20 cellular contexts compared by ENCODE assay signal in the genomic region with DNA sequence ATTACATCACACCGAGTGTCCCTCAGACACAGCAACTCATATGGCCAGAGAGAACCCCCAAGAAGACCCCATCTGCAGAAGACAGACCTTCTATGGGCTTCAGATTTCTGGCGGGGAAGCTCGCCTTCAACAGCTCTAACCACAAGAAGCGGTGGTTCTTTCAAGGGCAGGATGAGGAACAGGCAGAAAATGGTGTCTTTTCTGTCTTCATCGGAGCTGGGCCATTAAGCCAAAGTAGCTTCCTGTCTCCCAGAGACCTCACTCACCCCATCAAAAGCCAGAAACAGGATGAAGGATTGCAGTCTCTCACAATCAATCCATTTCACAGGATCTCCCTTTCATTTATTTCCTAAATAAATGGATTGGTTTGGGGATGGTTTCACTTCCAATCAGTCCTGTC.
DNase-seq lines count a peak whose midpoint lies in the region; ATAC-seq and TF ChIP-seq lines count a peak whose summit lies in the region.
"Had no signal": no experiment of that assay in that cellular context is flagged by ENCODE, and none has a peak within 500 bp of the region (broad histone marks: within the 10 kb centered on the region; RNA-seq: fewer than 3 reads in every experiment).

No MANE protein-coding gene starts in this region.

- DNase-seq in DND-41 = peak; percentile 20
- DNase-seq in ecto neural progenitor cell (ENCODE audit: low spot score) = peak; percentile 18
- DNase-seq in islet precursor cell = peak; percentile 25
- no peak for DNase-seq in HCEC 1CT
- no peak for DNase-seq in activated CD8-positive, alpha-beta memory T cell treated with anti-CD3 and anti-CD28 coated beads for 24 hours
- no peak for DNase-seq in KG1 (lab: John Stamatoyannopoulos, UW)
- DNase-seq: Caco-2; CD4-positive, CD25-positive, alpha-beta regulatory T cell; CD8-positive, alpha-beta T cell; DMS153; EL; GDM1; GOT3; H7 had no signal

- H3K36me3 ChIP-seq in DND-41 (ENCODE audit: insufficient read depth, low read length) (no peaks in the 10 kb centered on the region), Loucy (ENCODE audit: insufficient read depth, low read length) (no peaks in the 10 kb centered on the region)
- H3K36me3 ChIP-seq: BLaER1 had no signal

- H3K79me2 ChIP-seq in DND-41 (ENCODE audit: insufficient read depth, low read length) (no peaks in the 10 kb centered on the region), Loucy (ENCODE audit: insufficient read depth, low read length) (no peaks in the 10 kb centered on the region)

- H3K4me2 ChIP-seq in DND-41 (ENCODE audit: insufficient read depth, low read length) = no peak overlapping the region
- peak overlapping the region; percentile 32 for H3K4me2 ChIP-seq in Loucy (ENCODE audit: low read depth, low read length, poor library complexity, severe bottlenecking)
- H3K4me2 ChIP-seq: BLaER1 had no signal

- H4K20me1 ChIP-seq in DND-41 (ENCODE audit: insufficient read depth, low read length) = no peaks in the 10 kb centered on the region
- H4K20me1 ChIP-seq in Loucy (ENCODE audit: insufficient read depth, low read length, poor library complexity, severe bottlenecking) = no peaks in the 10 kb centered on the region
- H4K20me1 ChIP-seq: BLaER1 had no signal

- no peak overlapping the region; the same call in 1 of the 2 replicates for H2AFZ ChIP-seq in DND-41 (ENCODE audit: low read depth, low read length)
- H2AFZ ChIP-seq in Loucy (ENCODE audit: low read length) = peak overlapping the region; percentile 53

- H3K9me3 ChIP-seq in DND-41 (ENCODE audit: insufficient read depth, low read length, severe bottlenecking) = no peaks in the 10 kb centered on the region
- no peaks in the 10 kb centered on the region for H3K9me3 ChIP-seq in Loucy (ENCODE audit: insufficient read depth, low read depth, low read length)
- H3K9me3 ChIP-seq: BLaER1, Caco-2 had no signal

- no peak overlapping the region for H3K9ac ChIP-seq in DND-41 (ENCODE audit: low read depth, low read length)
- H3K9ac ChIP-seq in Loucy (ENCODE audit: low read depth, low read length, poor library complexity, severe bottlenecking) = no peak overlapping the region
- H3K9ac ChIP-seq: BLaER1 had no signal

- ATAC-seq in DND-41 (ENCODE audit: insufficient read depth, low read depth) = peak; percentile 70; the same call in 2 of the 3 replicates
- ATAC-seq: CD8-positive, alpha-beta T cell; GM12878; HCT116 had no signal

- no peaks in the 10 kb centered on the region for H3K9me2 ChIP-seq in Loucy (replicated peaks; ENCODE audit: low read depth, low read length)

- H3K4me1 ChIP-seq in DND-41 (ENCODE audit: insufficient read depth, low read length) (no peaks in the 10 kb centered on the region), Loucy (ENCODE audit: insufficient read depth, low read length, poor library complexity, severe bottlenecking) (peaks cover 19% of the 10 kb centered on the region)
- H3K4me1 ChIP-seq: BLaER1, Caco-2 had no signal

- no peaks in the 10 kb centered on the region for H3F3A ChIP-seq in Loucy (ENCODE audit: low read depth)

- H3K27me3 ChIP-seq in DND-41 (ENCODE audit: insufficient read depth, low read length, poor library complexity) = peaks cover 12% of the 10 kb centered on the region
- no peaks in the 10 kb centered on the region for H3K27me3 ChIP-seq in Loucy (ENCODE audit: insufficient read depth, low read length, poor library complexity, severe bottlenecking)
- H3K27me3 ChIP-seq: BLaER1 had no signal

- H3K4me3 ChIP-seq in DND-41 (ENCODE audit: low read depth in 1 of 2, low read length in 2 of 2) (no peak overlapping the region), Loucy (ENCODE audit: low read length, poor library complexity, severe bottlenecking) (peak overlapping the region; percentile 27)
- H3K4me3 ChIP-seq: BLaER1, GM12878 had no signal

- H3K27ac ChIP-seq in DND-41 (ENCODE audit: low read length) = no peak overlapping the region
- H3K27ac ChIP-seq: 22Rv1, BLaER1, C4-2B had no signal

- TF ChIP-seq CTCF in DND-41 (IDR thresholded peaks at IDR 0.05; ENCODE audit: borderline replicate concordance, extremely low read depth, low read length, poor library complexity, severe bottlenecking) (no peak), Loucy (conservative IDR thresholded peaks at IDR 0.05; ENCODE audit: low read length) (no peak)

Comparison
In these comparisons a context has a peak if more than half of its experiments do, and no peak if none do; other contexts are left out.
1. DNase-seq: peak in DND-41 (single experiment), ecto neural progenitor cell (single experiment) and islet precursor cell (single experiment); none in HCEC 1CT (single experiment), activated CD8-positive, alpha-beta memory T cell treated with anti-CD3 and anti-CD28 coated beads for 24 hours (single experiment) and KG1 (single experiment).